9 cellular contexts compared by ENCODE assay signal in the genomic region with DNA sequence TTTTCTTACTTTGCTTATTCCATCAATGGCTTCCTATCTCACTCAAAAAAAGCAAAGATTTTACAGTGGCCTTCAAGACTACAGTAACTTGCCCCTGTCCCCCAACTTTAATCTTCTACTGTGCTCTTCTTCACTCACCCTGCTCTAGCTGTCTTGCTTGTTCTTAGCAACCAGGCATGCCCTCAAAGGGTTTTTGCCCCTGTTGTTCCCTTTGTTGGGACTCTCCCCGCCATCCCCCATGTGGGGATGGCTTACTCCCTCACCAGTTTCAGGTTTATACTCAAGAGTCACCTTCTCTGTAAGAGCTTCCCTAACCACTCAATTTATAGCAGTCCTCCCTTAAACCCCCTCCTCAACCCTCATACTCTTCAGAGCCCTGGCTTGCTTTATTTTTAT. TPM values are rescaled to one million over a fixed set of nuclear protein-coding genes. Genes with fewer than 3 reads are reported as not detected.
DNase-seq lines count a peak whose midpoint lies in the region; ATAC-seq, FAIRE-seq and TF ChIP-seq lines count a peak whose summit lies in the region.
"Had no signal": no experiment of that assay in that cellular context is flagged by ENCODE, and none has a peak within 500 bp of the region (broad histone marks: within the 10 kb centered on the region; RNA-seq: fewer than 3 reads in every experiment).

No MANE protein-coding gene starts in this region.

- H3K79me1 ChIP-seq in mesendoderm (ENCODE audit: low read length), result peaks cover 2% of the 10 kb centered on the region

- H4K8ac ChIP-seq in mesendoderm (ENCODE audit: low read depth, low read length), result no peak overlapping the region

- H2AK5ac ChIP-seq in mesendoderm (ENCODE audit: low read length), result no peak overlapping the region

- H3K4me2 ChIP-seq in K562 (ENCODE audit: insufficient read depth, low read length) (no peak overlapping the region), mesendoderm (ENCODE audit: low read length) (no peak overlapping the region)

- BruUV-seq in K562 (replicated peaks; lab: Mats Ljungman, UMichigan), result no TSS peak

- FAIRE-seq in GM12892 (lab: Jason Lieb, UNC) (peak; percentile 46), K562 (lab: Jason Lieb, UNC) (no peak)

- H2AFZ ChIP-seq in K562 (ENCODE audit: low read depth, low read length), result no peak overlapping the region

- H3K56ac ChIP-seq in mesendoderm (ENCODE audit: low read length), result no peak overlapping the region

- in situ Hi-C loops in K562 (cut with MboI), result no loop called here

- H3K4ac ChIP-seq in mesendoderm (ENCODE audit: low read depth, low read length), result no peak overlapping the region

- no peak overlapping the region for H2BK5ac ChIP-seq in mesendoderm (ENCODE audit: low read length)

- no peak for DNase-seq in GM12892 (ENCODE audit: insufficient read length)
- DNase-seq in K562 (ENCODE audit: extremely low read depth in 1 of 4, low spot score in 3 of 4), result no peak
- DNase-seq in AG08395 (ENCODE audit: low spot score), result no peak
- DNase-seq in activated CD8-positive, alpha-beta memory T cell treated with anti-CD3 and anti-CD28 coated beads, Interleukin-2, amount 50 U/mL, for 4 hours, result no peak
- DNase-seq in mesendoderm, result no peak
- DNase-seq: foreskin keratinocyte had no signal

- no peak for TF ChIP-seq RAD21 in K562 (CRISPR knock-in tag; conservative IDR thresholded peaks at IDR 0.05 in 1 of 2, IDR thresholded peaks at IDR 0.05 in 1 of 2)

- no peak overlapping the region for H3K27ac ChIP-seq in K562 (ENCODE audit: extremely low read depth, low read depth, low read length)
- H3K27ac ChIP-seq in mesendoderm (ENCODE audit: low read depth, low read length), result no peak overlapping the region
- H3K27ac ChIP-seq: foreskin keratinocyte had no signal

- H3K9me1 ChIP-seq in K562 (ENCODE audit: control insufficient read depth, insufficient read depth, low read length), result no peaks in the 10 kb centered on the region

- POLR2A ChIA-PET in K562 (lab: Yijun Ruan, JAX), result no interaction called here

- TF ChIP-seq EP300 in K562 (IDR thresholded peaks at IDR 0.05; ENCODE audit: low read length), result no peak

- no peak overlapping the region for H3K18ac ChIP-seq in mesendoderm (ENCODE audit: low read length)

- no peak overlapping the region for H2BK120ac ChIP-seq in mesendoderm (ENCODE audit: low read depth, low read length)

- H3K9ac ChIP-seq in K562 (ENCODE audit: insufficient read depth in 1 of 2, low read depth in 2 of 2, low read length in 2 of 2), result no peak overlapping the region
- no peak overlapping the region for H3K9ac ChIP-seq in mesendoderm (ENCODE audit: low read length)

- no peak overlapping the region for H2BK15ac ChIP-seq in mesendoderm (replicated peaks; ENCODE audit: low read depth)

- H3K36me3 ChIP-seq in K562 (ENCODE audit: control insufficient read depth, insufficient read depth, low read length) (no peaks in the 10 kb centered on the region), mesendoderm (ENCODE audit: control insufficient read depth, insufficient read depth, low read length) (no peaks in the 10 kb centered on the region)

- WGBS in K562 (ENCODE audit: insufficient coverage, low coverage, missing lambda C conversion rate), result 63% methylated on average over 1 of the region's 1 CpG
- WGBS in mesendoderm (ENCODE audit: extremely low coverage, insufficient coverage, low lambda C conversion rate), result no CpG with 5 or more reads among the region's 1 CpG

- no peaks in the 10 kb centered on the region for H4K20me1 ChIP-seq in K562 (replicated peaks; ENCODE audit: control insufficient read depth, insufficient read depth, low read length)

- H3K23ac ChIP-seq in mesendoderm (ENCODE audit: low read length), result no peak overlapping the region

- H3K79me2 ChIP-seq in K562 (ENCODE audit: control insufficient read depth, insufficient read depth, low read length) (peaks cover 14% of the 10 kb centered on the region), mesendoderm (ENCODE audit: control insufficient read depth, insufficient read depth, low read length) (no peaks in the 10 kb centered on the region)

- no peak overlapping the region for H4K5ac ChIP-seq in mesendoderm (ENCODE audit: low read length)

- H3K4me1 ChIP-seq in K562 (replicated peaks in 1 of 2; ENCODE audit: control insufficient read depth in 2 of 2, insufficient read depth in 2 of 2, low read length in 2 of 2) (peaks cover 2 to 3% of the 10 kb centered on the region in 2 experiments; a peak in 3 of 5 replicates), mesendoderm (ENCODE audit: control insufficient read depth, low read depth, low read length) (no peaks in the 10 kb centered on the region)

- H3K9me3 ChIP-seq in K562 (replicated peaks; ENCODE audit: control insufficient read depth, insufficient read depth, low read depth, low read length), result no peaks in the 10 kb centered on the region

- CTCF ChIA-PET in K562 (lab: Yijun Ruan, JAX; ENCODE audit: low intra/inter-chr PET ratio), result no interaction called here

- TF ChIP-seq POLR2A in GM12892 (IDR thresholded peaks at IDR 0.05; ENCODE audit: low read depth, low read length) (no peak), K562 (conservative IDR thresholded peaks at IDR 0.05) (no peak)

- intact Hi-C loops in K562 (cut with micrococcal nuclease), result no loop called here

- TF ChIP-seq CTCF in K562 (IDR thresholded peaks at IDR 0.05 in 2 of 3, conservative IDR thresholded peaks at IDR 0.05 in 1 of 3; ENCODE audit: insufficient read depth in 2 of 3, low read depth in 1 of 3, low read length in 3 of 3), result no peak

- H3K4me3 ChIP-seq in K562 (no peak overlapping the region), mesendoderm (ENCODE audit: low read length) (no peak overlapping the region)

- no peaks in the 10 kb centered on the region for H3K27me3 ChIP-seq in K562 (ENCODE audit: control insufficient read depth in 2 of 2, insufficient read depth in 2 of 2, low read length in 2 of 2)
- no peaks in the 10 kb centered on the region for H3K27me3 ChIP-seq in mesendoderm (ENCODE audit: insufficient read depth, low read length, poor library complexity)
- H3K27me3 ChIP-seq: foreskin keratinocyte had no signal

- ATAC-seq in GM21367 (IDR thresholded peaks at IDR 0.05; ENCODE audit: unreplicated experiment), result peak; percentile 8
- ATAC-seq in HG03175 (IDR thresholded peaks at IDR 0.05; ENCODE audit: unreplicated experiment), result peak; percentile 10
- peak; percentile 12; the same call in 2 of the 3 replicates for ATAC-seq in K562
- ATAC-seq in GM18517 (IDR thresholded peaks at IDR 0.05; ENCODE audit: unreplicated experiment), result no peak
- ATAC-seq: foreskin keratinocyte had no signal

TF ChIP-seq in K562, 482 proteins besides CTCF, POLR2A, EP300 and RAD21 (continues in another document):
- TF ChIP-seq CBFA2T3 (IDR thresholded peaks at IDR 0.05), result no peak

RNA-seq across cellular contexts. Expression of a gene that starts 5.4 kb away (rescaled TPM):
- 8.6 TPM for polyA plus RNA-seq in GM12892 (2012; ENCODE audit: missing spikeins)
- total RNA-seq in K562 (2011; cell fraction: chromatin; rRNA removed; ENCODE audit: low replicate concordance), result 2.0 and 6.5 TPM in 2 replicates
- 1.3 and 2.0 TPM in 2 replicates for total RNA-seq in K562 (2011; cell fraction: nucleolus; rRNA removed)
- total RNA-seq in K562 (2011; cell fraction: nucleoplasm; rRNA removed), result 2.0 and 4.0 TPM in 2 replicates
- total RNA-seq in K562 (2014; rRNA removed) (5.7 and 6.4 TPM in 2 replicates), K562 (2014; rRNA removed; fragmentation: Illumina TruSeq; extraction: Trizol) (10.8 and 12.2 TPM in 2 replicates), K562 (2015; rRNA removed; fragmentation: Illumina TruSeq; extraction: Trizol) (8.4 and 8.5 TPM in 2 replicates), K562 (2021) (7.8 and 8.2 TPM in 2 replicates)
- polyA plus RNA-seq in K562 (2011; rRNA removed) (4.8 and 7.7 TPM in 2 replicates), K562 (2014; fragmentation: Illumina TruSeq; extraction: Trizol) (6.8 and 7.7 TPM in 2 replicates), K562 (2014; fragmentation: Nextera tagmentation; extraction: Ambion mirVana) (1 to 10 TPM; 3.9 to 4.5 TPM), K562 (2014; rRNA removed) (4.5 TPM in 2 replicates)
- 1.8 and 2.7 TPM in 2 replicates for polyA plus RNA-seq in K562 (2011; cell fraction: cytosol; rRNA removed)
- 1.5 and 1.9 TPM in 2 replicates for polyA plus RNA-seq in K562 (2011; cell fraction: nucleus; rRNA removed)
- polyA plus RNA-seq in K562 (2012), result 4.8 and 6.6 TPM in 2 replicates
- polyA minus RNA-seq in K562 (2011; rRNA and poly(A)+ RNA removed), result 8.5 and 9.5 TPM in 2 replicates
- polyA minus RNA-seq in K562 (2011; cell fraction: cytosol; rRNA and poly(A)+ RNA removed), result 3.3 and 8.4 TPM in 2 replicates
- polyA minus RNA-seq in K562 (2011; cell fraction: nucleus; rRNA and poly(A)+ RNA removed), result 1.6 and 2.8 TPM in 2 replicates
- polyA plus RNA-seq in mesendoderm (2013, experiment 1 of 2), result 5.1 TPM
- polyA plus RNA-seq in mesendoderm (2013, experiment 2 of 2), result 5.3 TPM

RNA-seq across cellular contexts. Expression of a gene that starts 19.5 kb away (rescaled TPM):
- polyA plus RNA-seq in GM12892 (2012; ENCODE audit: missing spikeins), result 45.7 TPM
- 47.3 and 175 TPM in 2 replicates for total RNA-seq in K562 (2011; cell fraction: chromatin; rRNA removed; ENCODE audit: low replicate concordance)
- 23.8 and 35.8 TPM in 2 replicates for total RNA-seq in K562 (2011; cell fraction: nucleolus; rRNA removed)
- total RNA-seq in K562 (2011; cell fraction: nucleoplasm; rRNA removed), result 59.2 and 90.7 TPM in 2 replicates
- total RNA-seq in K562 (2014; rRNA removed), result 38.2 and 41.6 TPM in 2 replicates
- total RNA-seq in K562 (2014; rRNA removed; fragmentation: Illumina TruSeq; extraction: Trizol), result 51.0 and 61.3 TPM in 2 replicates
- 44.8 and 47.2 TPM in 2 replicates for total RNA-seq in K562 (2015; rRNA removed; fragmentation: Illumina TruSeq; extraction: Trizol)
- total RNA-seq in K562 (2021), result 43.9 and 50.3 TPM in 2 replicates
- polyA plus RNA-seq in K562 (2011; rRNA removed), result 68.4 and 98.0 TPM in 2 replicates
- 64.9 and 65.0 TPM in 2 replicates for polyA plus RNA-seq in K562 (2011; cell fraction: cytosol; rRNA removed)
- polyA plus RNA-seq in K562 (2011; cell fraction: nucleus; rRNA removed), result 31.7 and 35.1 TPM in 2 replicates
- 20.8 and 25.7 TPM in 2 replicates for polyA plus RNA-seq in K562 (2012)
- polyA plus RNA-seq in K562 (2014; fragmentation: Illumina TruSeq; extraction: Trizol), result 38.2 and 42.6 TPM in 2 replicates
- 10 to 100 TPM; 12.5 to 12.6 TPM for polyA plus RNA-seq in K562 (2014; fragmentation: Nextera tagmentation; extraction: Ambion mirVana)
- 38.6 and 40.4 TPM in 2 replicates for polyA plus RNA-seq in K562 (2014; rRNA removed)
- polyA minus RNA-seq in K562 (2011; rRNA and poly(A)+ RNA removed), result 87.1 and 87.8 TPM in 2 replicates
- polyA minus RNA-seq in K562 (2011; cell fraction: cytosol; rRNA and poly(A)+ RNA removed), result 43.2 and 55.3 TPM in 2 replicates
- polyA minus RNA-seq in K562 (2011; cell fraction: nucleus; rRNA and poly(A)+ RNA removed), result 49.3 and 83.2 TPM in 2 replicates
- polyA plus RNA-seq in mesendoderm (2013, experiment 1 of 2), result 47.0 TPM
- 49.4 TPM for polyA plus RNA-seq in mesendoderm (2013, experiment 2 of 2)
